In genomic region chr6:35737413-35738211, GRCh38 we compare ENCODE assay signal across 9 cellular contexts. TPM values are rescaled to one million over a fixed set of nuclear protein-coding genes. Genes with fewer than 3 reads are reported as not detected.
DNase-seq lines count a peak whose midpoint lies in the region; ATAC-seq and TF ChIP-seq lines count a peak whose summit lies in the region.
"Had no signal": no experiment of that assay in that cellular context is flagged by ENCODE, and none has a peak within 500 bp of the region (broad histone marks: within the 10 kb centered on the region; RNA-seq: fewer than 3 reads in every experiment).

No MANE protein-coding gene starts in this region.

- peak; percentile 82 for ATAC-seq in Right ventricle myocardium inferior
- peak; percentile 70 for ATAC-seq in lung (ENCODE audit: insufficient read depth, low FRiP score)
- no peak for ATAC-seq in GM19035 (IDR thresholded peaks at IDR 0.05; ENCODE audit: unreplicated experiment)

- H3K27me3 ChIP-seq in lung (ENCODE audit: control insufficient read depth, insufficient read depth) (no peaks in the 10 kb centered on the region), vagina (no peaks in the 10 kb centered on the region)

- 57 to 65% methylated on average over 16 of the region's 16 CpGs for WGBS in lung, 2 donors

- H3K4me1 ChIP-seq in lung (ENCODE audit: control insufficient read depth in 2 of 2, insufficient read depth in 2 of 2, low read length in 2 of 2): peaks cover 9 to 19% of the 10 kb centered on the region in 2 donors
- H3K4me1 ChIP-seq in vagina: peaks cover 39% of the 10 kb centered on the region

- H3K36me3 ChIP-seq in lung (ENCODE audit: control insufficient read depth in 2 of 2, insufficient read depth in 2 of 2, low read length in 2 of 2): no peaks in the 10 kb centered on the region
- no peaks in the 10 kb centered on the region for H3K36me3 ChIP-seq in vagina

- no peaks in the 10 kb centered on the region for H3K9me3 ChIP-seq in lung (ENCODE audit: control insufficient read depth in 2 of 2, insufficient read depth in 1 of 2, low read length in 1 of 2)
- H3K9me3 ChIP-seq in vagina: no peaks in the 10 kb centered on the region

- TF ChIP-seq CTCF in lung (IDR thresholded peaks at IDR 0.05; ENCODE audit: control extremely low read depth, extremely low read depth) (peak; percentile 95), vagina (IDR thresholded peaks at IDR 0.05) (peak; percentile 85 to 97 (median 94))

- intact Hi-C loops in Right ventricle myocardium inferior (cut with DNase I) (loop anchor here (1.0 to 5.0 kb wide), 2 partner anchors 215 to 395 kb away; partner anchors contain the start of gene PPARD), cardiac septum (cut with DNase I) (loop anchor here (1.0 kb wide), 1 partner anchor 214 kb away; no protein-coding TSS in a partner anchor), vagina (cut with DNase I) (loop anchor here (2.0 to 5.0 kb wide), 2 partner anchors 155 to 215 kb away; no protein-coding TSS in a partner anchor)

- no peak for TF ChIP-seq POLR2A in vagina (IDR thresholded peaks at IDR 0.05)

- DNase-seq in Right ventricle myocardium inferior (ENCODE audit: missing footprints) (no peak), cardiac septum (ENCODE audit: low spot score) (no peak), NCI-H1092 treated with DMSO at 0.1 percent for 48 hours (lab: John Stamatoyannopoulos, UW) (peak; percentile 64), SHP77 (lab: John Stamatoyannopoulos, UW) (peak; percentile 51 to 62), cerebellum (ENCODE audit: low spot score) (peak; percentile 75), lung (ENCODE audit: low spot score) (no peak), vagina (ENCODE audit: extremely low spot score in 2 of 2) (no peak)

- H3K27ac ChIP-seq in lung (ENCODE audit: low read depth in 1 of 2, low read length in 1 of 2): no peak overlapping the region
- H3K27ac ChIP-seq in vagina: no peak overlapping the region

- H3K4me3 ChIP-seq in lung (no peak overlapping the region), vagina (no peak overlapping the region)

RNA-seq across cellular contexts. Expression of gene ARMC12, which starts 0.8 kb away (rescaled TPM):
- total RNA-seq in Right ventricle myocardium inferior (not detected), cardiac septum (0.22 TPM), cerebellum (0.54 TPM), lung (under 1 TPM; 0.20 to 0.52 TPM), vagina (not detected)
- polyA plus RNA-seq in lung: 1 to 10 TPM; 1.0 to 1.1 TPM

RNA-seq across cellular contexts. Expression of gene CLPSL2, which starts 38.8 kb away (rescaled TPM):
- total RNA-seq in Right ventricle myocardium inferior (not detected), cardiac septum (not detected), cerebellum (not detected), lung (not detected), vagina (not detected)
- not detected for polyA plus RNA-seq in lung
- polyA plus RNA-seq: esophagus had no signal

RNA-seq across cellular contexts. Expression of gene CLPSL1, which starts 43.2 kb away (rescaled TPM):
- not detected for total RNA-seq in Right ventricle myocardium inferior
- not detected for total RNA-seq in cardiac septum
- not detected for total RNA-seq in cerebellum
- total RNA-seq in lung: not detected
- not detected for polyA plus RNA-seq in lung
- not detected for total RNA-seq in vagina
- polyA plus RNA-seq: esophagus had no signal

RNA-seq across cellular contexts. Expression of gene FKBP5, which starts 48.9 kb away (rescaled TPM):
- 101 TPM for total RNA-seq in Right ventricle myocardium inferior
- total RNA-seq in cardiac septum: 29.7 TPM
- 4.6 TPM for total RNA-seq in cerebellum
- total RNA-seq in lung: 100 to 1,000 TPM in 1 of 2 donors, 10 to 100 TPM in 1; 25.9 to 184 TPM
- 100 to 1,000 TPM in 1 of 2 donors, 10 to 100 TPM in 1; 27.7 to 245 TPM for polyA plus RNA-seq in lung
- 246 TPM for total RNA-seq in vagina

RNA-seq across cellular contexts. Expression of gene CLPS, which starts 59.5 kb away (rescaled TPM):
- not detected for total RNA-seq in Right ventricle myocardium inferior
- total RNA-seq in cardiac septum: not detected
- total RNA-seq in cerebellum: not detected
- total RNA-seq in lung: 1 to 10 TPM in 1 of 2 donors, not detected in 1; 5.3 TPM
- under 1 TPM in 1 of 2 donors, not detected in 1; 0.38 TPM for polyA plus RNA-seq in lung
- not detected for total RNA-seq in vagina

Comparison
In these comparisons a context has a peak if more than half of its experiments do, and no peak if none do; other contexts are left out.
1. DNase-seq: peak in NCI-H1092 treated with DMSO at 0.1 percent for 48 hours (single experiment), SHP77 (2 of 2) and cerebellum (single experiment); none in Right ventricle myocardium inferior (single experiment), cardiac septum (single experiment), lung (single experiment) and vagina (0 of 2).